In the genomic region with DNA sequence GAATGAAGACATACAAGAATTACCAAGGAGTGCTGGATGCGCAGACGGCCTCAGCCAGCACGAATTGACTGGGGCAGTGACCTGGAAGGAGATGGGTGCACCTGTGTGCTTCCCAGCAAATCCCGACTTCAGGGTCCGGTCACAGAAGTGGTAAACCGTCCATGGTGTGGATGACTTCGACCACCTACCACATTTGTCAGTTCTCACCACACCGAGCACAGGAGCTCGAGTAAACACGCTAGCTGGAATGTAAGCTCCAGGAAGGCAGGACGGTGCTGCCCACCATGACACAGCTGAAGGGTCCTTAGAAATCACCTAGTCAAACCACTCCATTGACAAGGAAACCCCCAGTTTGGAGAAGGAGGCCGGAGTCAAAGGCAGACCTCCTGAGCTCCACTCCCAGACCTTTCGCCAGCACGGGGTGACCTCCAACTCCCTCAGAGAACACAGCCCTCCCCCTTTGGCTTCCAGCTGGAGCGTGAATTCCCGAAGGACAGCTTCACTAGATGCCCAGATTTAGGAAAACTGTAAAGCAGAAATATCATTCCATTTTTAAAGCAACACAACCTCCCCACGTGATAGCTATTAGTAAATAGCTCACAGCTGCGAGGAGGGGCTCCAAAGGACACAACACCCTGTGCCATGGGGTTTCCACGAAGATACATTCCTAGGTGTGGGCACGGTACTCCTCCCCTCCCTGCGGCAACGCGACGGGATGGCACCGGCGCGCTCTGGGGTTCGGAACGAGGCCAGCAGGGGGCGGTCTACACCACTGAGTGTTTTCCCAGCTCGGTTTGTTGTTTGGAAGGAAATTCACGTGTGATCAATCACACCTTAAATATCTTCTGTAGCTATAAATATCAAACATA, we compare ENCODE assay signal across 1 cellular context.
A peak's percentile ranks its signal among the peaks of the same experiment; 100 is the strongest.
TF ChIP-seq lines count a peak whose summit lies in the region.

No MANE protein-coding gene starts in this region.

TF ChIP-seq in K562, 482 proteins besides CTCF, POLR2A, EP300 and RAD21 (continued from another document):
- TF ChIP-seq, protein P1, sequence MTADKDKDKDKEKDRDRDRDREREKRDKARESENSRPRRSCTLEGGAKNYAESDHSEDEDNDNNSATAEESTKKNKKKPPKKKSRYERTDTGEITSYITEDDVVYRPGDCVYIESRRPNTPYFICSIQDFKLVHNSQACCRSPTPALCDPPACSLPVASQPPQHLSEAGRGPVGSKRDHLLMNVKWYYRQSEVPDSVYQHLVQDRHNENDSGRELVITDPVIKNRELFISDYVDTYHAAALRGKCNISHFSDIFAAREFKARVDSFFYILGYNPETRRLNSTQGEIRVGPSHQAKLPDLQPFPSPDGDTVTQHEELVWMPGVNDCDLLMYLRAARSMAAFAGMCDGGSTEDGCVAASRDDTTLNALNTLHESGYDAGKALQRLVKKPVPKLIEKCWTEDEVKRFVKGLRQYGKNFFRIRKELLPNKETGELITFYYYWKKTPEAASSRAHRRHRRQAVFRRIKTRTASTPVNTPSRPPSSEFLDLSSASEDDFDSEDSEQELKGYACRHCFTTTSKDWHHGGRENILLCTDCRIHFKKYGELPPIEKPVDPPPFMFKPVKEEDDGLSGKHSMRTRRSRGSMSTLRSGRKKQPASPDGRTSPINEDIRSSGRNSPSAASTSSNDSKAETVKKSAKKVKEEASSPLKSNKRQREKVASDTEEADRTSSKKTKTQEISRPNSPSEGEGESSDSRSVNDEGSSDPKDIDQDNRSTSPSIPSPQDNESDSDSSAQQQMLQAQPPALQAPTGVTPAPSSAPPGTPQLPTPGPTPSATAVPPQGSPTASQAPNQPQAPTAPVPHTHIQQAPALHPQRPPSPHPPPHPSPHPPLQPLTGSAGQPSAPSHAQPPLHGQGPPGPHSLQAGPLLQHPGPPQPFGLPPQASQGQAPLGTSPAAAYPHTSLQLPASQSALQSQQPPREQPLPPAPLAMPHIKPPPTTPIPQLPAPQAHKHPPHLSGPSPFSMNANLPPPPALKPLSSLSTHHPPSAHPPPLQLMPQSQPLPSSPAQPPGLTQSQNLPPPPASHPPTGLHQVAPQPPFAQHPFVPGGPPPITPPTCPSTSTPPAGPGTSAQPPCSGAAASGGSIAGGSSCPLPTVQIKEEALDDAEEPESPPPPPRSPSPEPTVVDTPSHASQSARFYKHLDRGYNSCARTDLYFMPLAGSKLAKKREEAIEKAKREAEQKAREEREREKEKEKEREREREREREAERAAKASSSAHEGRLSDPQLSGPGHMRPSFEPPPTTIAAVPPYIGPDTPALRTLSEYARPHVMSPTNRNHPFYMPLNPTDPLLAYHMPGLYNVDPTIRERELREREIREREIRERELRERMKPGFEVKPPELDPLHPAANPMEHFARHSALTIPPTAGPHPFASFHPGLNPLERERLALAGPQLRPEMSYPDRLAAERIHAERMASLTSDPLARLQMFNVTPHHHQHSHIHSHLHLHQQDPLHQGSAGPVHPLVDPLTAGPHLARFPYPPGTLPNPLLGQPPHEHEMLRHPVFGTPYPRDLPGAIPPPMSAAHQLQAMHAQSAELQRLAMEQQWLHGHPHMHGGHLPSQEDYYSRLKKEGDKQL (CRISPR knock-in tag; IDR thresholded peaks at IDR 0.05; ENCODE audit: borderline replicate concordance), result no peak
- TF ChIP-seq ZNF384 (IDR thresholded peaks at IDR 0.05; ENCODE audit: low read depth, low read length), result no peak
- TF ChIP-seq SREBF2 (CRISPR knock-in tag; IDR thresholded peaks at IDR 0.05), result no peak
- TF ChIP-seq FUS (optimal IDR thresholded peaks at IDR 0.05; ENCODE audit: low read depth, low read length), result no peak
- 0 out of 2 replicates have a peak, but pooled peaks have one; percentile 18 for TF ChIP-seq ARID2 (IDR thresholded peaks at IDR 0.05)
- no peak for TF ChIP-seq STAT5A (IDR thresholded peaks at IDR 0.05; ENCODE audit: borderline replicate concordance, low read length)
- TF ChIP-seq ZEB2 (IDR thresholded peaks at IDR 0.05), result no peak
- no peak for TF ChIP-seq ILK (tag; IDR thresholded peaks at IDR 0.05; ENCODE audit: borderline replicate concordance, low read depth)
- TF ChIP-seq ESRRB (CRISPR knock-in tag; IDR thresholded peaks at IDR 0.05; ENCODE audit: borderline replicate concordance), result no peak
- TF ChIP-seq NR2C1 (IDR thresholded peaks at IDR 0.05), result no peak
- no peak for TF ChIP-seq NR2C1 (tag; IDR thresholded peaks at IDR 0.05)
- peak; percentile 78; the same call in 1 of the 2 replicates for TF ChIP-seq STAG1 (CRISPR knock-in tag; IDR thresholded peaks at IDR 0.05; ENCODE audit: borderline replicate concordance)
- no peak for TF ChIP-seq CXXC5 (CRISPR knock-in tag; IDR thresholded peaks at IDR 0.05)
- no peak for TF ChIP-seq ASH1L (IDR thresholded peaks at IDR 0.05; ENCODE audit: borderline replicate concordance, low read depth, partially characterized antibody)
- no peak for TF ChIP-seq MCM2 (IDR thresholded peaks at IDR 0.05; ENCODE audit: low read depth)
- TF ChIP-seq NFYB (IDR thresholded peaks at IDR 0.05; ENCODE audit: extremely low read depth, insufficient read length), result no peak
- TF ChIP-seq, protein P2, sequence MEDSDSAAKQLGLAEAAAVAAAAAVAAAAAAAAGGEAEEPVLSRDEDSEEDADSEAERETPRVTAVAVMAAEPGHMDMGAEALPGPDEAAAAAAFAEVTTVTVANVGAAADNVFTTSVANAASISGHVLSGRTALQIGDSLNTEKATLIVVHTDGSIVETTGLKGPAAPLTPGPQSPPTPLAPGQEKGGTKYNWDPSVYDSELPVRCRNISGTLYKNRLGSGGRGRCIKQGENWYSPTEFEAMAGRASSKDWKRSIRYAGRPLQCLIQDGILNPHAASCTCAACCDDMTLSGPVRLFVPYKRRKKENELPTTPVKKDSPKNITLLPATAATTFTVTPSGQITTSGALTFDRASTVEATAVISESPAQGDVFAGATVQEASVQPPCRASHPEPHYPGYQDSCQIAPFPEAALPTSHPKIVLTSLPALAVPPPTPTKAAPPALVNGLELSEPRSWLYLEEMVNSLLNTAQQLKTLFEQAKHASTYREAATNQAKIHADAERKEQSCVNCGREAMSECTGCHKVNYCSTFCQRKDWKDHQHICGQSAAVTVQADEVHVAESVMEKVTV (CRISPR knock-in tag; IDR thresholded peaks at IDR 0.05), result 0 out of 2 replicates have a peak, but pooled peaks have one; percentile 9
- no peak for TF ChIP-seq JUND (IDR thresholded peaks at IDR 0.05; ENCODE audit: borderline replicate concordance, low read depth, low read length)
- no peak for TF ChIP-seq JUND (tag; IDR thresholded peaks at IDR 0.05; ENCODE audit: borderline replicate concordance, low read depth, low read length)
- TF ChIP-seq ZNF668 (CRISPR knock-in tag; IDR thresholded peaks at IDR 0.05), result no peak
- TF ChIP-seq ZFP36 (IDR thresholded peaks at IDR 0.05; ENCODE audit: low read depth, low read length, partially characterized antibody), result no peak
- TF ChIP-seq SMC3 (conservative IDR thresholded peaks at IDR 0.05; ENCODE audit: insufficient read depth, low read depth, low read length), result peak; percentile 79
- no peak for TF ChIP-seq ZSCAN32 (CRISPR knock-in tag; IDR thresholded peaks at IDR 0.05)
- no peak for TF ChIP-seq RHOXF2B (CRISPR knock-in tag; conservative IDR thresholded peaks at IDR 0.05)
- no peak for TF ChIP-seq EP400 (IDR thresholded peaks at IDR 0.05)
- TF ChIP-seq SNIP1 (IDR thresholded peaks at IDR 0.05; ENCODE audit: low read depth), result no peak
- no peak for TF ChIP-seq BCL6 (CRISPR knock-in tag; IDR thresholded peaks at IDR 0.05)
- TF ChIP-seq RCOR1 (IDR thresholded peaks at IDR 0.05; ENCODE audit: borderline replicate concordance in 1 of 2, low read depth in 2 of 2, low read length in 2 of 2), result no peak
- TF ChIP-seq, protein P3, sequence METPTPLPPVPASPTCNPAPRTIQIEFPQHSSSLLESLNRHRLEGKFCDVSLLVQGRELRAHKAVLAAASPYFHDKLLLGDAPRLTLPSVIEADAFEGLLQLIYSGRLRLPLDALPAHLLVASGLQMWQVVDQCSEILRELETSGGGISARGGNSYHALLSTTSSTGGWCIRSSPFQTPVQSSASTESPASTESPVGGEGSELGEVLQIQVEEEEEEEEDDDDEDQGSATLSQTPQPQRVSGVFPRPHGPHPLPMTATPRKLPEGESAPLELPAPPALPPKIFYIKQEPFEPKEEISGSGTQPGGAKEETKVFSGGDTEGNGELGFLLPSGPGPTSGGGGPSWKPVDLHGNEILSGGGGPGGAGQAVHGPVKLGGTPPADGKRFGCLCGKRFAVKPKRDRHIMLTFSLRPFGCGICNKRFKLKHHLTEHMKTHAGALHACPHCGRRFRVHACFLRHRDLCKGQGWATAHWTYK (CRISPR knock-in tag; IDR thresholded peaks at IDR 0.05), result no peak
TF ChIP-seq in K562: peak in this region for 4.
